In genomic region chr12:71756054-71756675, GRCh38 we compare ENCODE assay signal across 8 cellular contexts. TPM values are rescaled to one million over a fixed set of nuclear protein-coding genes. Genes with fewer than 3 reads are reported as not detected.
DNase-seq lines count a peak whose midpoint lies in the region; ATAC-seq and TF ChIP-seq lines count a peak whose summit lies in the region.

No MANE protein-coding gene starts in this region.

- H3K9me3 ChIP-seq in tibial nerve, result peaks cover 0 to 31% (median 9%) of the 10 kb centered on the region in 4 donors

- ATAC-seq in activated CD4-positive, alpha-beta T cell treated with anti-CD3 and anti-CD28 coated beads for 36 hours, result no peak
- ATAC-seq in GM19452 (IDR thresholded peaks at IDR 0.05; ENCODE audit: unreplicated experiment), result no peak

- peak overlapping the region; percentile 94 for H3K4me3 Mint-ChIP-seq in activated CD4-positive, alpha-beta T cell treated with anti-CD3 and anti-CD28 coated beads for 36 hours

- H3K36me3 ChIP-seq in brain microvascular endothelial cell (replicated peaks) (peaks cover 6% of the 10 kb centered on the region), tibial nerve (peaks cover 0 to 42% (median 0%) of the 10 kb centered on the region in 3 donors)

- POLR2A ChIA-PET in activated CD4-positive, alpha-beta T cell treated with anti-CD3 and anti-CD28 coated beads for 36 hours (lab: Charles Lee), result interaction anchor here (0.6 to 3.6 kb wide), 4 partner anchors 9 to 93 kb away, joined by 3 to 32 read pairs (median 4); partner anchors contain the start of genes THAP2 and ZFC3H1

- H3K27me3 ChIP-seq in brain microvascular endothelial cell (replicated peaks), result no peaks in the 10 kb centered on the region
- no peaks in the 10 kb centered on the region for H3K27me3 ChIP-seq in tibial nerve

- peaks cover 0 to 30% (median 9%) of the 10 kb centered on the region in 4 donors for H3K4me1 ChIP-seq in tibial nerve

- TF ChIP-seq POLR2A in lower leg skin (IDR thresholded peaks at IDR 0.05) (no peak), tibial nerve (IDR thresholded peaks at IDR 0.05) (no peak)

- peak overlapping the region; percentile 93 for H3K27ac ChIP-seq in brain microvascular endothelial cell
- peak overlapping the region; percentile 88 to 98 (median 96) for H3K27ac ChIP-seq in tibial nerve

- TF ChIP-seq CTCF in brain microvascular endothelial cell (IDR thresholded peaks at IDR 0.05; ENCODE audit: low read depth, low read length, missing control alignments) (no peak), lower leg skin (IDR thresholded peaks at IDR 0.05) (no peak), tibial nerve (IDR thresholded peaks at IDR 0.05) (no peak)

- H3K27ac Mint-ChIP-seq in activated CD4-positive, alpha-beta T cell treated with anti-CD3 and anti-CD28 coated beads for 36 hours, result peak overlapping the region; percentile 99

- TF ChIP-seq EP300 in tibial nerve (IDR thresholded peaks at IDR 0.05), result no peak

- H3K4me3 ChIP-seq in brain microvascular endothelial cell (ENCODE audit: low read depth, low read length), result peak overlapping the region; percentile 92
- peak overlapping the region; percentile 68 for H3K4me3 ChIP-seq in lower leg skin (ENCODE audit: low read depth, poor library complexity, severe bottlenecking)
- peak overlapping the region; percentile 57 to 93 (median 76) for H3K4me3 ChIP-seq in tibial nerve

- peaks cover 3% of the 10 kb centered on the region for H3K27me3 Mint-ChIP-seq in activated CD4-positive, alpha-beta T cell treated with anti-CD3 and anti-CD28 coated beads for 36 hours

- H3K9me3 Mint-ChIP-seq in activated CD4-positive, alpha-beta T cell treated with anti-CD3 and anti-CD28 coated beads for 36 hours (ENCODE audit: low read depth), result peaks cover 19% of the 10 kb centered on the region

- intact Hi-C loops in activated CD4-positive, alpha-beta T cell treated with anti-CD3 and anti-CD28 coated beads for 36 hours (cut with DNase I, micrococcal nuclease), result loop anchor here in 1 of 2 experiments (1.0 kb wide), 1 partner anchor 8 kb away; no protein-coding TSS in a partner anchor
- intact Hi-C loops in lower leg skin (cut with DNase I; ENCODE audit: low total_unique reads), result no loop called here

- in situ Hi-C loops in brain microvascular endothelial cell (cut with HindIII; ENCODE audit: low pct_ligation_motif_present, low sequenced_read_pairs), result no loop called here

- peaks cover 44% of the 10 kb centered on the region for H3K4me1 Mint-ChIP-seq in activated CD4-positive, alpha-beta T cell treated with anti-CD3 and anti-CD28 coated beads for 36 hours

- WGBS in lower leg skin, 2 donors, result 15 to 27% methylated on average over 5 of the region's 5 CpGs
- 45 to 46% methylated on average over 5 of the region's 5 CpGs for WGBS in tibial nerve, 2 donors

- DNase-seq in activated CD4-positive, alpha-beta T cell treated with anti-CD3 and anti-CD28 coated beads for 36 hours, result no peak
- DNase-seq in activated CD4-positive, alpha-beta T cell treated with anti-CD3 and anti-CD28 coated beads, Interleukin-2, amount 50 U/mL, for 1 hour, result no peak
- DNase-seq in brain microvascular endothelial cell, result no peak
- no peak for DNase-seq in lower leg skin (ENCODE audit: low spot score in 2 of 2)
- no peak for DNase-seq in tibial nerve (ENCODE audit: low spot score in 2 of 2)
- no peak for DNase-seq in SHP77 (lab: John Stamatoyannopoulos, UW)
- no peak for DNase-seq in A172 (ENCODE audit: low spot score)

- H3K36me3 Mint-ChIP-seq in activated CD4-positive, alpha-beta T cell treated with anti-CD3 and anti-CD28 coated beads for 36 hours (ENCODE audit: low read depth), result peaks cover 57% of the 10 kb centered on the region

- CTCF ChIA-PET in activated CD4-positive, alpha-beta T cell treated with anti-CD3 and anti-CD28 coated beads for 36 hours (lab: Charles Lee), result interaction anchor here (0.6 to 1.8 kb wide), 4 partner anchors 9 to 1609 kb away, joined by 3 to 4 read pairs (median 3); no protein-coding TSS in a partner anchor

RNA-seq across cellular contexts. Expression of gene RAB21, which starts 1.5 kb away (rescaled TPM):
- total RNA-seq in activated CD4-positive, alpha-beta T cell treated with anti-CD3 and anti-CD28 coated beads for 36 hours, result 10 to 100 TPM; 88.9 to 98.9 TPM
- total RNA-seq in lower leg skin, result 10 to 100 TPM; 34.2 to 51.8 (median 39.1) TPM
- 10 to 100 TPM; 12.6 to 25.7 (median 19.9) TPM for total RNA-seq in tibial nerve
- 49.6 and 59.0 TPM in 2 replicates for total RNA-seq in A172 (2014; rRNA removed; shearing (Covaris generic))
